12 cellular contexts compared by ENCODE assay signal in the genomic region with DNA sequence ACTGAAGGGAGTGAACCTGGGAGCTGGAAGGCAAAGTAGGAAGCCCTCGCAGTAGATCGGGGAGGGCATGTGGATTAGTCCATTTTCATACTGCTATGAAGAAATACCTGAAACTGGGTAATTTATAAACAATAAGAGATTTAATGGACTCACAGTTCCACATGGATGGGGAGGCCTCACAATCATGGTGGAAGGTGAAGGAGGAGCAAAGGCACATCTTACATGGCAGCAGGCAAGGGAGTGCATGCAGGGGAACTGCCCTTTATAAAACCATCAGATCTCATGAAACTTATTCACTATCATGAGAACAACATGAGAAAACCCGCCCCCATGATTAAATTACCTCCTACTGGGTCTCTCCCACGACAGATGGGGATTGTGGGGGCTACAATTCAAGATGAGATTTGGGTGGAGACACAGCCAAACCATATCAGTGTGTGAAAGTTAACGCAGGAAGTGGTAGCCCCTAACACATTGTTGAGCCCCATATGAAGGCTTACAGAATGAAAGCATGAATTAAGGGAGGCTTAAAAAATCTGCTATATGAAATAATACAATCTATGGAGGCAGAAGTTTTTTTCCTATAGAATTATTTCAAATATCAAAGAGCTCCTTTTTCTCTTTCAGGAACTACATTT. TPM values are rescaled to one million over a fixed set of nuclear protein-coding genes. Genes with fewer than 3 reads are reported as not detected.
DNase-seq lines count a peak whose midpoint lies in the region; ATAC-seq lines count a peak whose summit lies in the region.
"Not testable (repeated sequence)": the region's sequence is repeated elsewhere in the genome, so short reads cannot be mapped to it uniquely, and the experiment has no call there.
"Had no signal": no experiment of that assay in that cellular context is flagged by ENCODE, and none has a peak within 500 bp of the region (broad histone marks: within the 10 kb centered on the region; RNA-seq: fewer than 3 reads in every experiment).

No MANE protein-coding gene starts in this region.

- not testable (repeated sequence) for H3K23ac ChIP-seq in mesenchymal stem cell (ENCODE audit: low read length in 2 of 2)

- H2BK15ac ChIP-seq in mesenchymal stem cell (ENCODE audit: low read depth, poor library complexity, severe bottlenecking) = peak overlapping the region; percentile 5

- not testable (repeated sequence) for H3K4ac ChIP-seq in mesenchymal stem cell (ENCODE audit: low read depth in 1 of 2, low read length in 2 of 2)

- not testable (repeated sequence) for H3K4me3 Mint-ChIP-seq in central memory CD8-positive, alpha-beta T cell
- peak overlapping the region; percentile 56 to 72 (median 64) for H3K4me3 Mint-ChIP-seq in immature natural killer cell
- peak overlapping the region; percentile 21 for H3K4me3 Mint-ChIP-seq in natural killer cell treated with Interleukin-12 subunit alpha and Interleukin-12 subunit beta and Interleukin-15 and Interleukin-18, amount 100 ng/mL, for 72 hours

- H2BK120ac ChIP-seq in mesenchymal stem cell (ENCODE audit: low read depth, low read length) = not testable (repeated sequence)

- not testable (repeated sequence) for H3K4me2 ChIP-seq in mesenchymal stem cell (ENCODE audit: low read length, poor library complexity, severe bottlenecking)

- H3K4me3 ChIP-seq in mesenchymal stem cell (ENCODE audit: insufficient read depth in 1 of 2, low read depth in 1 of 2, low read length in 2 of 2) = not testable (repeated sequence)

- not testable (repeated sequence) for H3K27ac Mint-ChIP-seq in central memory CD8-positive, alpha-beta T cell (ENCODE audit: low read depth)
- peak overlapping the region in 5 of 6 donors; percentile 23 to 89 (median 76) for H3K27ac Mint-ChIP-seq in immature natural killer cell
- peak overlapping the region in 1 of 2 donors; percentile 78 for H3K27ac Mint-ChIP-seq in natural killer cell treated with Interleukin-12 subunit alpha and Interleukin-12 subunit beta and Interleukin-15 and Interleukin-18, amount 100 ng/mL, for 72 hours

- H3K27ac ChIP-seq in mesenchymal stem cell (ENCODE audit: low read length, poor library complexity, severe bottlenecking) = not testable (repeated sequence)

- 100% methylated on average over 3 of the region's 5 CpGs for WGBS in mesenchymal stem cell

- not testable (repeated sequence) for H2AK5ac ChIP-seq in mesenchymal stem cell (ENCODE audit: low read length, severe bottlenecking)

- H3K27me3 ChIP-seq in mesenchymal stem cell (ENCODE audit: control insufficient read depth in 1 of 2, insufficient read depth in 1 of 2, low read length in 2 of 2) = not testable (repeated sequence)

- H2AFZ ChIP-seq in mesenchymal stem cell (ENCODE audit: low read depth, low read length) = not testable (repeated sequence)

- not testable (repeated sequence) for DNase-seq in central memory CD8-positive, alpha-beta T cell (ENCODE audit: low spot score in 2 of 2); mesenchymal stem cell; natural killer cell treated with Interleukin-12 subunit alpha and Interleukin-12 subunit beta and Interleukin-15 and Interleukin-18, amount 100 ng/mL, for 72 hours (ENCODE audit: low spot score)
- peak; percentile 37 to 54 (median 42) for DNase-seq in immature natural killer cell

- peaks cover 19% of the 10 kb centered on the region for H3K9me3 Mint-ChIP-seq in central memory CD8-positive, alpha-beta T cell
- peaks cover 23 to 47% (median 42%) of the 10 kb centered on the region in 6 donors for H3K9me3 Mint-ChIP-seq in immature natural killer cell
- peaks cover 20% of the 10 kb centered on the region for H3K9me3 Mint-ChIP-seq in natural killer cell treated with Interleukin-12 subunit alpha and Interleukin-12 subunit beta and Interleukin-15 and Interleukin-18, amount 100 ng/mL, for 72 hours

- not testable (repeated sequence) for H3K14ac ChIP-seq in mesenchymal stem cell (ENCODE audit: low read length in 2 of 2)

- not testable (repeated sequence) for H2BK5ac ChIP-seq in mesenchymal stem cell (ENCODE audit: low read depth, low read length, poor library complexity, severe bottlenecking)

- not testable (repeated sequence) for H4K8ac ChIP-seq in mesenchymal stem cell (ENCODE audit: low read length)

- not testable (repeated sequence) for H3K4me1 Mint-ChIP-seq in central memory CD8-positive, alpha-beta T cell
- H3K4me1 Mint-ChIP-seq in immature natural killer cell = peaks cover 61 to 72% of the 10 kb centered on the region in 2 donors
- peaks cover 16 to 29% of the 10 kb centered on the region in 2 donors for H3K4me1 Mint-ChIP-seq in natural killer cell treated with Interleukin-12 subunit alpha and Interleukin-12 subunit beta and Interleukin-15 and Interleukin-18, amount 100 ng/mL, for 72 hours (ENCODE audit: low read depth in 2 of 2)

- not testable (repeated sequence) for H4K91ac ChIP-seq in mesenchymal stem cell (ENCODE audit: low read length)

- not testable (repeated sequence) for H3K36me3 ChIP-seq in mesenchymal stem cell (ENCODE audit: control insufficient read depth in 1 of 2, insufficient read depth in 2 of 2, low read depth in 1 of 2, low read length in 2 of 2)

- peak; percentile 58 for ATAC-seq in central memory CD8-positive, alpha-beta T cell (replicated peaks; ENCODE audit: extremely low read depth, poor library complexity, severe bottlenecking)
- not testable (repeated sequence) for ATAC-seq in natural killer cell treated with Interleukin-12 subunit alpha and Interleukin-12 subunit beta and Interleukin-15 and Interleukin-18, amount 100 ng/mL, for 72 hours

- not testable (repeated sequence) for H3K18ac ChIP-seq in mesenchymal stem cell (ENCODE audit: low read depth in 1 of 2, low read length in 2 of 2)

- H3K36me3 Mint-ChIP-seq in central memory CD8-positive, alpha-beta T cell (ENCODE audit: insufficient read depth) = not testable (repeated sequence)
- H3K36me3 Mint-ChIP-seq in immature natural killer cell = peaks cover 29 to 43% (median 35%) of the 10 kb centered on the region in 3 donors
- H3K36me3 Mint-ChIP-seq in natural killer cell treated with Interleukin-12 subunit alpha and Interleukin-12 subunit beta and Interleukin-15 and Interleukin-18, amount 100 ng/mL, for 72 hours = peaks cover 27% of the 10 kb centered on the region

- H2BK12ac ChIP-seq in mesenchymal stem cell (ENCODE audit: low read length in 2 of 2) = not testable (repeated sequence)

- H3K27me3 Mint-ChIP-seq in central memory CD8-positive, alpha-beta T cell = peaks cover 36% of the 10 kb centered on the region
- H3K27me3 Mint-ChIP-seq in immature natural killer cell (ENCODE audit: low read depth in 3 of 3); natural killer cell treated with Interleukin-12 subunit alpha and Interleukin-12 subunit beta and Interleukin-15 and Interleukin-18, amount 100 ng/mL, for 72 hours: not testable (repeated sequence)

- not testable (repeated sequence) for H3K4me1 ChIP-seq in mesenchymal stem cell (ENCODE audit: control insufficient read depth, insufficient read depth, low read depth, low read length)

- H3K9ac ChIP-seq in mesenchymal stem cell (ENCODE audit: low read length) = not testable (repeated sequence)

- not testable (repeated sequence) for H3K79me1 ChIP-seq in mesenchymal stem cell (replicated peaks; ENCODE audit: low read length, poor library complexity, severe bottlenecking)

- H3K9me3 ChIP-seq in mesenchymal stem cell (ENCODE audit: control insufficient read depth, low read length) = peaks cover 23% of the 10 kb centered on the region

RNA-seq across cellular contexts. Expression of a gene that starts 15.5 kb away (rescaled TPM):
- not detected for polyA plus RNA-seq in immature natural killer cell
- not detected for polyA plus RNA-seq in mesenchymal stem cell (2013, experiment 1 of 2)
- polyA plus RNA-seq in mesenchymal stem cell (2013, experiment 2 of 2) = not detected
- not detected for total RNA-seq in natural killer cell treated with Interleukin-12 subunit alpha and Interleukin-12 subunit beta and Interleukin-15 and Interleukin-18, amount 100 ng/mL, for 72 hours
- total RNA-seq: A673; CD4-positive, alpha-beta memory T cell; CD4-positive, CD25-positive, alpha-beta regulatory T cell; CD8-positive, alpha-beta memory T cell; Daoy; GM12878 had no signal
- polyA plus RNA-seq: AG04450; CD14-positive monocyte; CD4-positive, alpha-beta memory T cell; CD4-positive, CD25-positive, alpha-beta regulatory T cell; CD8-positive, alpha-beta memory T cell; GM12878 had no signal
